9 cellular contexts compared by ENCODE assay signal in genomic region chr7:151231964-151232271, GRCh38. TPM values are rescaled to one million over a fixed set of nuclear protein-coding genes. Genes with fewer than 3 reads are reported as not detected.
A peak's percentile ranks its signal among the peaks of the same experiment; 100 is the strongest.
DNase-seq lines count a peak whose midpoint lies in the region; ATAC-seq and TF ChIP-seq lines count a peak whose summit lies in the region.
"Had no signal": no experiment of that assay in that cellular context is flagged by ENCODE, and none has a peak within 500 bp of the region (broad histone marks: within the 10 kb centered on the region; RNA-seq: fewer than 3 reads in every experiment).

No MANE protein-coding gene starts in this region.

- H3K4me3 ChIP-seq in GM12875 (ENCODE audit: low read depth, low read length) (peak overlapping the region; percentile 71), fibroblast of pulmonary artery (replicated peaks; ENCODE audit: low read depth, low read length) (peak overlapping the region; percentile 98), sigmoid colon (peak overlapping the region; percentile 92 to 98 (median 96))

- peak overlapping the region; percentile 83 to 93 (median 86) for H3K27ac ChIP-seq in sigmoid colon

- H3K9me3 ChIP-seq in sigmoid colon, result no peaks in the 10 kb centered on the region

- no peak for TF ChIP-seq EP300 in sigmoid colon (IDR thresholded peaks at IDR 0.05)

- ATAC-seq in HG03139 (IDR thresholded peaks at IDR 0.05; ENCODE audit: unreplicated experiment), result no peak

- H3K27me3 ChIP-seq in sigmoid colon, result no peaks in the 10 kb centered on the region

- H3K36me3 ChIP-seq in sigmoid colon, result peaks cover 0 to 22% (median 10%) of the 10 kb centered on the region in 4 donors

- H3K4me1 ChIP-seq in sigmoid colon, result peaks cover 0 to 34% (median 28%) of the 10 kb centered on the region in 4 donors

- intact Hi-C loops in sigmoid colon (cut with DNase I), result no loop called here

- TF ChIP-seq POLR2A in sigmoid colon (IDR thresholded peaks at IDR 0.05), result no peak

- 6 to 10% methylated on average over 10 of the region's 10 CpGs for WGBS in sigmoid colon, 2 donors

- DNase-seq in SK-MEL-5 (ENCODE audit: low read depth, low spot score), result peak; percentile 34
- peak; percentile 53 for DNase-seq in fibroblast of pulmonary artery (ENCODE audit: low read depth)
- DNase-seq in sigmoid colon, result no peak
- no peak for DNase-seq in DMS79 treated with DMSO at 0.1 percent for 48 hours (lab: John Stamatoyannopoulos, UW)
- no peak for DNase-seq in Kasumi-1 (lab: John Stamatoyannopoulos, UW)
- DNase-seq in NOMO-1 treated with DMSO at 0.1 percent for 48 hours (lab: John Stamatoyannopoulos, UW; ENCODE audit: unreplicated experiment), result no peak

- in situ Hi-C loops in SK-MEL-5 (cut with HindIII; ENCODE audit: low pct_unique_long_range_greater_than_20kb, low sequenced_read_pairs), result no loop called here

- no peak for TF ChIP-seq CTCF in GM12875 (IDR thresholded peaks at IDR 0.05; ENCODE audit: borderline replicate concordance, insufficient read depth, low read depth, low read length)
- no peak for TF ChIP-seq CTCF in fibroblast of pulmonary artery (IDR thresholded peaks at IDR 0.05; ENCODE audit: low read length, missing control alignments)
- TF ChIP-seq CTCF in sigmoid colon (IDR thresholded peaks at IDR 0.05), result no peak

RNA-seq across cellular contexts. Expression of gene CHPF2, which starts 0.4 kb away (rescaled TPM):
- 44.0 and 45.7 TPM in 2 replicates for total RNA-seq in SK-MEL-5 (2014; rRNA removed; shearing (Covaris generic))
- 51.6 and 60.4 TPM in 2 replicates for polyA plus RNA-seq in SK-MEL-5 (2015; cell fraction: cytosol; rRNA removed)
- 53.5 and 58.8 TPM in 2 replicates for polyA plus RNA-seq in SK-MEL-5 (2015; cell fraction: nucleus; rRNA removed)
- total RNA-seq in sigmoid colon, result 10 to 100 TPM; 14.3 to 36.3 (median 18.9) TPM
- polyA plus RNA-seq in sigmoid colon, result 10 to 100 TPM in 1 of 3 donors, 1 to 10 TPM in 2; 5.4 to 27.9 (median 5.5) TPM

RNA-seq across cellular contexts. Expression of gene ABCF2, which starts 4.9 kb away (rescaled TPM):
- 93.5 and 94.6 TPM in 2 replicates for total RNA-seq in SK-MEL-5 (2014; rRNA removed; shearing (Covaris generic))
- polyA plus RNA-seq in SK-MEL-5 (2015; cell fraction: cytosol; rRNA removed), result 92.2 and 107 TPM in 2 replicates
- polyA plus RNA-seq in SK-MEL-5 (2015; cell fraction: nucleus; rRNA removed), result 77.1 and 83.4 TPM in 2 replicates
- total RNA-seq in sigmoid colon, result 10 to 100 TPM; 25.8 to 34.6 (median 30.2) TPM
- 10 to 100 TPM; 18.3 to 34.6 (median 19.8) TPM for polyA plus RNA-seq in sigmoid colon

RNA-seq across cellular contexts. Expression of gene SMARCD3, which starts 16.6 kb away (rescaled TPM):
- total RNA-seq in SK-MEL-5 (2014; rRNA removed; shearing (Covaris generic)), result 22.9 and 24.3 TPM in 2 replicates
- 21.3 and 25.5 TPM in 2 replicates for polyA plus RNA-seq in SK-MEL-5 (2015; cell fraction: cytosol; rRNA removed)
- polyA plus RNA-seq in SK-MEL-5 (2015; cell fraction: nucleus; rRNA removed), result 93.4 and 117 TPM in 2 replicates
- 10 to 100 TPM; 38.8 to 63.1 (median 51.6) TPM for total RNA-seq in sigmoid colon
- polyA plus RNA-seq in sigmoid colon, result 10 to 100 TPM in 1 of 3 donors, 1 to 10 TPM in 2; 4.2 to 15.6 (median 9.5) TPM

RNA-seq across cellular contexts. Expression of gene H2BK1, which starts 21.6 kb away (rescaled TPM):
- not detected in 2 replicates for total RNA-seq in SK-MEL-5 (2014; rRNA removed; shearing (Covaris generic))
- polyA plus RNA-seq in SK-MEL-5 (2015; cell fraction: cytosol; rRNA removed), result not detected in 2 replicates
- polyA plus RNA-seq in SK-MEL-5 (2015; cell fraction: nucleus; rRNA removed), result not detected in 2 replicates
- not detected for total RNA-seq in sigmoid colon
- not detected for polyA plus RNA-seq in sigmoid colon
- total RNA-seq: RPMI7951 had no signal

RNA-seq across cellular contexts. Expression of gene ASB10, which starts 44.9 kb away (rescaled TPM):
- not detected in 2 replicates for total RNA-seq in SK-MEL-5 (2014; rRNA removed; shearing (Covaris generic))
- not detected in 2 replicates for polyA plus RNA-seq in SK-MEL-5 (2015; cell fraction: cytosol; rRNA removed)
- not detected in 2 replicates for polyA plus RNA-seq in SK-MEL-5 (2015; cell fraction: nucleus; rRNA removed)
- total RNA-seq in sigmoid colon, result not detected
- not detected for polyA plus RNA-seq in sigmoid colon
- total RNA-seq: RPMI7951 had no signal

Comparison
In these comparisons a context has a peak if more than half of its experiments do, and no peak if none do; other contexts are left out.
1. DNase-seq: peak in SK-MEL-5 (single experiment) and fibroblast of pulmonary artery (single experiment); none in sigmoid colon (single experiment), DMS79 treated with DMSO at 0.1 percent for 48 hours (single experiment), Kasumi-1 (0 of 2) and NOMO-1 treated with DMSO at 0.1 percent for 48 hours (single experiment).
2. Peak in every context shown above with its lines, with median percentiles within 50 percentile points of each other: H3K4me3 ChIP-seq.